ENCODE assay signal across 2 cellular contexts in genomic region chr2:1079873-1080799, GRCh38.
A peak's percentile ranks its signal among the peaks of the same experiment; 100 is the strongest.
TF ChIP-seq lines count a peak whose summit lies in the region.

No MANE protein-coding gene starts in this region.

TF ChIP-seq in HEK293, 187 proteins besides CTCF, POLR2A, EP300 and RAD21:
- TF ChIP-seq, protein P1, sequence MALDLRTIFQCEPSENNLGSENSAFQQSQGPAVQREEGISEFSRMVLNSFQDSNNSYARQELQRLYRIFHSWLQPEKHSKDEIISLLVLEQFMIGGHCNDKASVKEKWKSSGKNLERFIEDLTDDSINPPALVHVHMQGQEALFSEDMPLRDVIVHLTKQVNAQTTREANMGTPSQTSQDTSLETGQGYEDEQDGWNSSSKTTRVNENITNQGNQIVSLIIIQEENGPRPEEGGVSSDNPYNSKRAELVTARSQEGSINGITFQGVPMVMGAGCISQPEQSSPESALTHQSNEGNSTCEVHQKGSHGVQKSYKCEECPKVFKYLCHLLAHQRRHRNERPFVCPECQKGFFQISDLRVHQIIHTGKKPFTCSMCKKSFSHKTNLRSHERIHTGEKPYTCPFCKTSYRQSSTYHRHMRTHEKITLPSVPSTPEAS (tag by site-specific recombination; IDR thresholded peaks at IDR 0.05), result peak; percentile 51; the same call in 1 of the 2 replicates
- no peak for TF ChIP-seq ZNF777 (tag by site-specific recombination; IDR thresholded peaks at IDR 0.05; ENCODE audit: borderline replicate concordance)

TF ChIP-seq in H1, 55 proteins besides CTCF, POLR2A, EP300 and RAD21:
- TF ChIP-seq BRCA1 (IDR thresholded peaks at IDR 0.05; ENCODE audit: low read depth, low read length) (no peak), TCF12 (IDR thresholded peaks at IDR 0.05; ENCODE audit: low read depth, low read length) (no peak), CEBPB (IDR thresholded peaks at IDR 0.05; ENCODE audit: low read depth, low read length) (no peak), GTF2F1 (IDR thresholded peaks at IDR 0.05; ENCODE audit: borderline replicate concordance, low read depth, low read length) (no peak), CREB1 (IDR thresholded peaks at IDR 0.05) (no peak), YY1 (IDR thresholded peaks at IDR 0.05; ENCODE audit: low read depth, low read length) (no peak), KDM1A (IDR thresholded peaks at IDR 0.05; ENCODE audit: borderline replicate concordance, low read length) (no peak), MAFK (IDR thresholded peaks at IDR 0.05; ENCODE audit: low read depth, low read length) (no peak), HDAC6 (IDR thresholded peaks at IDR 0.05; ENCODE audit: low read depth, low read length) (no peak), POLR2AphosphoS5 (IDR thresholded peaks at IDR 0.05; ENCODE audit: low read depth, low read length) (no peak), RNF2 (IDR thresholded peaks at IDR 0.05; ENCODE audit: borderline replicate concordance, low read depth, low read length, missing control alignments, poor library complexity, severe bottlenecking) (no peak), SIRT6 (IDR thresholded peaks at IDR 0.05; ENCODE audit: low read length) (no peak), ASH2L (IDR thresholded peaks at IDR 0.05; ENCODE audit: low read length) (no peak), SP2 (IDR thresholded peaks at IDR 0.05; ENCODE audit: low read length) (no peak), JUND (IDR thresholded peaks at IDR 0.05; ENCODE audit: low read length) (no peak), EGR1 (IDR thresholded peaks at IDR 0.05; ENCODE audit: borderline replicate concordance, low read depth, low read length) (no peak), FOSL1 (IDR thresholded peaks at IDR 0.05; ENCODE audit: insufficient read depth, low read depth, low read length) (no peak), KDM4A (IDR thresholded peaks at IDR 0.05; ENCODE audit: low read depth, low read length, severe bottlenecking) (no peak)
- TF ChIP-seq, protein P2, sequence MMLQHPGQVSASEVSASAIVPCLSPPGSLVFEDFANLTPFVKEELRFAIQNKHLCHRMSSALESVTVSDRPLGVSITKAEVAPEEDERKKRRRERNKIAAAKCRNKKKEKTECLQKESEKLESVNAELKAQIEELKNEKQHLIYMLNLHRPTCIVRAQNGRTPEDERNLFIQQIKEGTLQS (IDR thresholded peaks at IDR 0.05; ENCODE audit: insufficient read depth, low read depth, low read length), result no peak
- TF ChIP-seq, protein P3, sequence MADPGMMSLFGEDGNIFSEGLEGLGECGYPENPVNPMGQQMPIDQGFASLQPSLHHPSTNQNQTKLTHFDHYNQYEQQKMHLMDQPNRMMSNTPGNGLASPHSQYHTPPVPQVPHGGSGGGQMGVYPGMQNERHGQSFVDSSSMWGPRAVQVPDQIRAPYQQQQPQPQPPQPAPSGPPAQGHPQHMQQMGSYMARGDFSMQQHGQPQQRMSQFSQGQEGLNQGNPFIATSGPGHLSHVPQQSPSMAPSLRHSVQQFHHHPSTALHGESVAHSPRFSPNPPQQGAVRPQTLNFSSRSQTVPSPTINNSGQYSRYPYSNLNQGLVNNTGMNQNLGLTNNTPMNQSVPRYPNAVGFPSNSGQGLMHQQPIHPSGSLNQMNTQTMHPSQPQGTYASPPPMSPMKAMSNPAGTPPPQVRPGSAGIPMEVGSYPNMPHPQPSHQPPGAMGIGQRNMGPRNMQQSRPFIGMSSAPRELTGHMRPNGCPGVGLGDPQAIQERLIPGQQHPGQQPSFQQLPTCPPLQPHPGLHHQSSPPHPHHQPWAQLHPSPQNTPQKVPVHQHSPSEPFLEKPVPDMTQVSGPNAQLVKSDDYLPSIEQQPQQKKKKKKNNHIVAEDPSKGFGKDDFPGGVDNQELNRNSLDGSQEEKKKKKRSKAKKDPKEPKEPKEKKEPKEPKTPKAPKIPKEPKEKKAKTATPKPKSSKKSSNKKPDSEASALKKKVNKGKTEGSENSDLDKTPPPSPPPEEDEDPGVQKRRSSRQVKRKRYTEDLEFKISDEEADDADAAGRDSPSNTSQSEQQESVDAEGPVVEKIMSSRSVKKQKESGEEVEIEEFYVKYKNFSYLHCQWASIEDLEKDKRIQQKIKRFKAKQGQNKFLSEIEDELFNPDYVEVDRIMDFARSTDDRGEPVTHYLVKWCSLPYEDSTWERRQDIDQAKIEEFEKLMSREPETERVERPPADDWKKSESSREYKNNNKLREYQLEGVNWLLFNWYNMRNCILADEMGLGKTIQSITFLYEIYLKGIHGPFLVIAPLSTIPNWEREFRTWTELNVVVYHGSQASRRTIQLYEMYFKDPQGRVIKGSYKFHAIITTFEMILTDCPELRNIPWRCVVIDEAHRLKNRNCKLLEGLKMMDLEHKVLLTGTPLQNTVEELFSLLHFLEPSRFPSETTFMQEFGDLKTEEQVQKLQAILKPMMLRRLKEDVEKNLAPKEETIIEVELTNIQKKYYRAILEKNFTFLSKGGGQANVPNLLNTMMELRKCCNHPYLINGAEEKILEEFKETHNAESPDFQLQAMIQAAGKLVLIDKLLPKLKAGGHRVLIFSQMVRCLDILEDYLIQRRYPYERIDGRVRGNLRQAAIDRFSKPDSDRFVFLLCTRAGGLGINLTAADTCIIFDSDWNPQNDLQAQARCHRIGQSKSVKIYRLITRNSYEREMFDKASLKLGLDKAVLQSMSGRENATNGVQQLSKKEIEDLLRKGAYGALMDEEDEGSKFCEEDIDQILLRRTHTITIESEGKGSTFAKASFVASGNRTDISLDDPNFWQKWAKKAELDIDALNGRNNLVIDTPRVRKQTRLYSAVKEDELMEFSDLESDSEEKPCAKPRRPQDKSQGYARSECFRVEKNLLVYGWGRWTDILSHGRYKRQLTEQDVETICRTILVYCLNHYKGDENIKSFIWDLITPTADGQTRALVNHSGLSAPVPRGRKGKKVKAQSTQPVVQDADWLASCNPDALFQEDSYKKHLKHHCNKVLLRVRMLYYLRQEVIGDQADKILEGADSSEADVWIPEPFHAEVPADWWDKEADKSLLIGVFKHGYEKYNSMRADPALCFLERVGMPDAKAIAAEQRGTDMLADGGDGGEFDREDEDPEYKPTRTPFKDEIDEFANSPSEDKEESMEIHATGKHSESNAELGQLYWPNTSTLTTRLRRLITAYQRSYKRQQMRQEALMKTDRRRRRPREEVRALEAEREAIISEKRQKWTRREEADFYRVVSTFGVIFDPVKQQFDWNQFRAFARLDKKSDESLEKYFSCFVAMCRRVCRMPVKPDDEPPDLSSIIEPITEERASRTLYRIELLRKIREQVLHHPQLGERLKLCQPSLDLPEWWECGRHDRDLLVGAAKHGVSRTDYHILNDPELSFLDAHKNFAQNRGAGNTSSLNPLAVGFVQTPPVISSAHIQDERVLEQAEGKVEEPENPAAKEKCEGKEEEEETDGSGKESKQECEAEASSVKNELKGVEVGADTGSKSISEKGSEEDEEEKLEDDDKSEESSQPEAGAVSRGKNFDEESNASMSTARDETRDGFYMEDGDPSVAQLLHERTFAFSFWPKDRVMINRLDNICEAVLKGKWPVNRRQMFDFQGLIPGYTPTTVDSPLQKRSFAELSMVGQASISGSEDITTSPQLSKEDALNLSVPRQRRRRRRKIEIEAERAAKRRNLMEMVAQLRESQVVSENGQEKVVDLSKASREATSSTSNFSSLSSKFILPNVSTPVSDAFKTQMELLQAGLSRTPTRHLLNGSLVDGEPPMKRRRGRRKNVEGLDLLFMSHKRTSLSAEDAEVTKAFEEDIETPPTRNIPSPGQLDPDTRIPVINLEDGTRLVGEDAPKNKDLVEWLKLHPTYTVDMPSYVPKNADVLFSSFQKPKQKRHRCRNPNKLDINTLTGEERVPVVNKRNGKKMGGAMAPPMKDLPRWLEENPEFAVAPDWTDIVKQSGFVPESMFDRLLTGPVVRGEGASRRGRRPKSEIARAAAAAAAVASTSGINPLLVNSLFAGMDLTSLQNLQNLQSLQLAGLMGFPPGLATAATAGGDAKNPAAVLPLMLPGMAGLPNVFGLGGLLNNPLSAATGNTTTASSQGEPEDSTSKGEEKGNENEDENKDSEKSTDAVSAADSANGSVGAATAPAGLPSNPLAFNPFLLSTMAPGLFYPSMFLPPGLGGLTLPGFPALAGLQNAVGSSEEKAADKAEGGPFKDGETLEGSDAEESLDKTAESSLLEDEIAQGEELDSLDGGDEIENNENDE (IDR thresholded peaks at IDR 0.05; ENCODE audit: insufficient replicate concordance, low read length), result no peak
